In the genomic region with DNA sequence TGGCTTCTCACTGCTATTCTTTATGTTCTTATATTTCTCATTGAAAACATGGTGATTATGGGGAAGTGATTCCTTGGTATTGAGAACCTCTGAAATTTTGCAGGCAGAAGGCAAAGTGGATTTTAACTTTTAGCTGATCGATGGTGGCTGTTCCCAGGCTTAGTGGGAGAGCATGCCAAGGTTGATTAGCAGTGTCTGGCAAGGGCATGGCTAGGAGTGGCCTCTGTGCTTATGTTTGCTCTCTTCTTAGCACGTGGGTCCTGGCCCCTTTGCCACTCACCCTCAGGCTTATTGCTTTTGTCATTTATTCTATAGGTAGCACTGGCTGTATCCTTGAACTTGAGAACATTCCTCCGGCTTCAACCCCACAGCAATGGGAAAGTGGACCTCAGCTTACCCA, we compare ENCODE assay signal across 20 cellular contexts. TPM values are rescaled to one million over a fixed set of nuclear protein-coding genes. Genes with fewer than 3 reads are reported as not detected.
DNase-seq lines count a peak whose midpoint lies in the region; ATAC-seq and TF ChIP-seq lines count a peak whose summit lies in the region.
"Had no signal": no experiment of that assay in that cellular context is flagged by ENCODE, and none has a peak within 500 bp of the region (broad histone marks: within the 10 kb centered on the region; RNA-seq: fewer than 3 reads in every experiment).

No MANE protein-coding gene starts in this region.

- RAD21 ChIA-PET in HCT116 (lab: Charles Lee; ENCODE audit: low non-redundant PET in 1 of 2, low total read pairs in 2 of 2, uncharacterized antibody in 2 of 2, unreplicated experiment in 2 of 2): no interaction called here

- no peak for TF ChIP-seq RAD21 in HCT116 (IDR thresholded peaks at IDR 0.05; ENCODE audit: low read depth)

- POLR2A ChIA-PET in HCT116 (lab: Charles Lee): no interaction called here

- H3K36me3 Mint-ChIP-seq in neural crest cell (ENCODE audit: low read depth): peaks cover 9% of the 10 kb centered on the region

- H3K27ac ChIP-seq in HCT116 (ENCODE audit: low read depth, low read length) (no peak overlapping the region), VCaP (0 out of 2 replicates have a peak overlapping the region, but pooled peaks have one; percentile 5), right lobe of liver (peak overlapping the region; percentile 26 to 96 (median 66)), left lung (no peak overlapping the region), stomach (no peak overlapping the region)
- H3K27ac ChIP-seq: BLaER1 treated with 17β-estradiol and CSF1 and Interleukin-3, amounts not matched to agents 10 nM and 100 nM; KMS-11 had no signal

- H3K9me3 ChIP-seq in HCT116 (ENCODE audit: control insufficient read depth in 1 of 2, insufficient read depth in 1 of 2, low read depth in 1 of 2, low read length in 2 of 2) (no peaks in the 10 kb centered on the region), right lobe of liver (no peaks in the 10 kb centered on the region), left lung (no peaks in the 10 kb centered on the region), stomach (no peaks in the 10 kb centered on the region)
- H3K9me3 ChIP-seq: BLaER1 treated with 17β-estradiol and CSF1 and Interleukin-3, amounts not matched to agents 10 nM and 100 nM; HAP-1 had no signal

- no peaks in the 10 kb centered on the region for H3K27me3 Mint-ChIP-seq in neural crest cell (ENCODE audit: low read depth)

- intact Hi-C loops in HCT116 (cut with micrococcal nuclease): no loop called here
- intact Hi-C loops in right lobe of liver (cut with DNase I): no loop called here
- intact Hi-C loops in left lung (cut with DNase I): no loop called here
- intact Hi-C loops in stomach (cut with DNase I; ENCODE audit: low total_unique reads): no loop called here

- H2AFZ ChIP-seq in HCT116 (ENCODE audit: low read depth, low read length, poor library complexity, severe bottlenecking): no peak overlapping the region

- no peaks in the 10 kb centered on the region for H4K20me1 ChIP-seq in HCT116 (ENCODE audit: insufficient read depth)

- WGBS in right lobe of liver (ENCODE audit: insufficient coverage, low coverage, low lambda C conversion rate, missing lambda C conversion rate): 61% methylated on average over 3 of the region's 3 CpGs
- 41 to 71% (median 60%) methylated on average over 3 of the region's 3 CpGs for WGBS in stomach, 5 donors

- H3K9me2 ChIP-seq in HCT116 (ENCODE audit: insufficient read depth): no peaks in the 10 kb centered on the region

- H3K4me1 ChIP-seq in HCT116 (ENCODE audit: control insufficient read depth in 1 of 2, insufficient read depth in 2 of 2, low read length in 2 of 2) (peaks cover 4 to 17% of the 10 kb centered on the region in 2 experiments; a peak in 3 of 4 replicates), right lobe of liver (peaks cover 0 to 72% (median 36%) of the 10 kb centered on the region in 4 donors), left lung (peaks cover 5 to 14% of the 10 kb centered on the region in 2 donors), stomach (peaks cover 0 to 37% (median 22%) of the 10 kb centered on the region in 4 donors)

- H3K4me3 ChIP-seq in HCT116 (replicated peaks in 1 of 2; ENCODE audit: low read depth in 1 of 2, low read length in 2 of 2): no peak overlapping the region
- peak overlapping the region in 2 of 3 donors; percentile 17 to 77 for H3K4me3 ChIP-seq in right lobe of liver
- no peak overlapping the region for H3K4me3 ChIP-seq in left lung
- H3K4me3 ChIP-seq in stomach: no peak overlapping the region
- H3K4me3 ChIP-seq: BLaER1 treated with 17β-estradiol and CSF1 and Interleukin-3, amounts not matched to agents 10 nM and 100 nM had no signal

- H3K27ac Mint-ChIP-seq in neural crest cell (ENCODE audit: unreplicated experiment): peak overlapping the region; percentile 31
- H3K27ac Mint-ChIP-seq: CD8-positive, alpha-beta T cell had no signal

- TF ChIP-seq CTCF in HCT116 (IDR thresholded peaks at IDR 0.05 in 2 of 3, conservative IDR thresholded peaks at IDR 0.05 in 1 of 3; ENCODE audit: borderline replicate concordance in 1 of 3, insufficient read depth in 1 of 3, low read depth in 2 of 3, low read length in 2 of 3) (no peak), VCaP (conservative IDR thresholded peaks at IDR 0.05) (no peak), right lobe of liver (IDR thresholded peaks at IDR 0.05) (no peak), neural crest cell (conservative IDR thresholded peaks at IDR 0.05) (no peak), left lung (IDR thresholded peaks at IDR 0.05) (no peak), stomach (IDR thresholded peaks at IDR 0.05) (no peak)

- peak overlapping the region; percentile 69 for H3K4me3 Mint-ChIP-seq in neural crest cell

- no peaks in the 10 kb centered on the region for H3K9me3 Mint-ChIP-seq in neural crest cell
- H3K9me3 Mint-ChIP-seq: CD8-positive, alpha-beta T cell had no signal

- H3K27me3 ChIP-seq in HCT116 (ENCODE audit: insufficient read depth, low read length) (no peaks in the 10 kb centered on the region), right lobe of liver (no peaks in the 10 kb centered on the region), left lung (no peaks in the 10 kb centered on the region), stomach (no peaks in the 10 kb centered on the region)
- H3K27me3 ChIP-seq: BLaER1 treated with 17β-estradiol and CSF1 and Interleukin-3, amounts not matched to agents 10 nM and 100 nM had no signal

- H3K9ac ChIP-seq in HCT116 (ENCODE audit: low read length): no peak overlapping the region
- H3K9ac ChIP-seq: KMS-11 had no signal

- CTCF ChIA-PET in HCT116 (lab: Charles Lee): interaction anchor here (0.7 kb wide), 1 partner anchor 22 kb away, joined by 3 read pairs; no protein-coding TSS in a partner anchor

- ATAC-seq in HCT116 (no peak), right lobe of liver (peak; percentile 25 to 54 (median 42)), left lung (no peak)
- ATAC-seq: CD8-positive, alpha-beta T cell; GM12878; Panc1 had no signal

- DNase-seq in HCT116 (ENCODE audit: low read depth, low spot score): no peak
- peak; percentile 53 to 85 (median 80) for DNase-seq in right lobe of liver
- DNase-seq in neural crest cell (ENCODE audit: low read depth, low spot score): no peak
- DNase-seq in SHP77 treated with DMSO at 0.1 percent for 48 hours (lab: John Stamatoyannopoulos, UW): no peak
- DNase-seq in left lung: no peak
- no peak for DNase-seq in stomach
- DNase-seq: CD8-positive, alpha-beta T cell; DMS53; EL; NCI-H1436; NCI-H1930; NCI-H2171; NCI-H446; NCI-H526 treated with DMSO at 0.1 percent for 48 hours had no signal

- TF ChIP-seq POLR2A in HCT116 (IDR thresholded peaks at IDR 0.05; ENCODE audit: borderline replicate concordance, extremely low read depth, insufficient read depth, insufficient read length) (no peak), right lobe of liver (IDR thresholded peaks at IDR 0.05) (no peak), stomach (IDR thresholded peaks at IDR 0.05) (no peak)

- peaks cover 53% of the 10 kb centered on the region for H3K4me1 Mint-ChIP-seq in neural crest cell

- H3K36me3 ChIP-seq in HCT116 (ENCODE audit: control insufficient read depth in 1 of 2, insufficient read depth in 2 of 2, low read length in 2 of 2): peaks cover 9% of the 10 kb centered on the region in 2 experiments; a peak in 1 of 4 replicates
- peaks cover 0 to 31% (median 2%) of the 10 kb centered on the region in 4 donors for H3K36me3 ChIP-seq in right lobe of liver
- peaks cover 0 to 50% of the 10 kb centered on the region in 2 donors for H3K36me3 ChIP-seq in left lung
- peaks cover 22 to 63% (median 53%) of the 10 kb centered on the region in 4 donors for H3K36me3 ChIP-seq in stomach

- no peak for TF ChIP-seq EP300 in stomach (IDR thresholded peaks at IDR 0.05)

- BruUV-seq in HCT116 (replicated peaks; lab: Mats Ljungman, UMichigan): no TSS peak

- H3K4me2 ChIP-seq in HCT116 (ENCODE audit: low read length): no peak overlapping the region
- H3K4me2 ChIP-seq: KMS-11 had no signal

- H3K79me2 ChIP-seq in HCT116 (ENCODE audit: insufficient read depth, low read length): no peaks in the 10 kb centered on the region

TF ChIP-seq in HCT116, 20 proteins besides CTCF, POLR2A, EP300 and RAD21:
- no peak for TF ChIP-seq SIN3A (IDR thresholded peaks at IDR 0.05; ENCODE audit: low read depth)
- peak; percentile 16; the same call in 1 of the 2 replicates for TF ChIP-seq ZFX (IDR thresholded peaks at IDR 0.05)
- TF ChIP-seq ELF1 (IDR thresholded peaks at IDR 0.05; ENCODE audit: borderline replicate concordance, low read depth): no peak
TF ChIP-seq in HCT116: peak in this region for 1.

RNA-seq across cellular contexts. Expression of gene MVK, which starts 2.1 kb away (rescaled TPM):
- total RNA-seq in HCT116 (2021; ENCODE audit: unreplicated experiment) (17.3 TPM), right lobe of liver (10 to 100 TPM; 14.2 to 60.0 (median 37.6) TPM), neural crest cell (59.3 and 63.9 TPM in 2 replicates), left lung (10 to 100 TPM; 23.3 to 46.1 TPM), stomach (10 to 100 TPM in 3 of 5 donors, 1 to 10 TPM in 2; 1.2 to 16.7 (median 10.7) TPM)
- polyA plus RNA-seq in HCT116 (2012): 19.2 and 20.3 TPM in 2 replicates
- 10 to 100 TPM; 16.7 to 22.8 (median 18.0) TPM for polyA plus RNA-seq in stomach

RNA-seq across cellular contexts. Expression of gene MMAB, which starts 2.4 kb away (rescaled TPM):
- total RNA-seq in HCT116 (2021; ENCODE audit: unreplicated experiment) (34.9 TPM), right lobe of liver (10 to 100 TPM; 42.6 to 99.8 (median 65.2) TPM), neural crest cell (84.9 and 95.6 TPM in 2 replicates), left lung (10 to 100 TPM; 43.9 to 76.1 TPM), stomach (10 to 100 TPM in 3 of 5 donors, 1 to 10 TPM in 2; 6.2 to 71.2 (median 13.6) TPM)
- 35.1 and 36.8 TPM in 2 replicates for polyA plus RNA-seq in HCT116 (2012)
- polyA plus RNA-seq in stomach: 10 to 100 TPM; 44.1 to 51.8 (median 47.4) TPM

Comparison
In these comparisons a context has a peak if more than half of its experiments do, and no peak if none do; other contexts are left out.
1. ATAC-seq: peak in right lobe of liver (4 of 4); none in HCT116 (single experiment) and left lung (single experiment).
2. DNase-seq: peak in right lobe of liver (3 of 3); none in HCT116 (single experiment), neural crest cell (single experiment), SHP77 treated with DMSO at 0.1 percent for 48 hours (single experiment), left lung (0 of 2) and stomach (single experiment).
3. H3K27ac ChIP-seq: peak in VCaP (single experiment) and right lobe of liver (3 of 3); none in HCT116 (single experiment), left lung (0 of 2) and stomach (0 of 5).
4. H3K4me3 ChIP-seq: peak in right lobe of liver (2 of 3); none in HCT116 (0 of 2), left lung (0 of 2) and stomach (0 of 4).